ENCODE assay signal across 14 cellular contexts in the genomic region with DNA sequence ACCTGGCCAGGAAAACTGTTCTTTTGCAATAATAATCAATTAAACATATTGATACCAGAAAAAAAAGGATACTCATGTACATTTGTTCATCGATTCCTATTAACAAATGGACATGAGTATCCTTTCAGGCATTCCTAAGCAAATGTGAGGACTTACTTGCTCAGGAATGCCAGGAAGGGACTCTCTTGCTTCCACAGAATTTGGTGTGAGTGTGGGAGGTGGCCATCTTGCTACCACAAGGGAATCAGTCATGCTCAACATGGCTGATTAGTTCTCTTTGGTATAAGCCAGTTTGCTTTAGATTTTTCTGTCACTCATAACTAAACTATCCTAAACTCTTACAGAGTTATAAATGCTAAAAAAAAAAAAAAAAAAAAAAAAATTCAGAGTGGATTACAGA.
DNase-seq lines count a peak whose midpoint lies in the region; FAIRE-seq and TF ChIP-seq lines count a peak whose summit lies in the region.
"Had no signal": no experiment of that assay in that cellular context is flagged by ENCODE, and none has a peak within 500 bp of the region (broad histone marks: within the 10 kb centered on the region; RNA-seq: fewer than 3 reads in every experiment).

No MANE protein-coding gene starts in this region.

- H4K20me1 ChIP-seq in H1 (replicated peaks in 1 of 2; ENCODE audit: control insufficient read depth in 1 of 2, insufficient read depth in 2 of 2, low read length in 2 of 2), result no peaks in the 10 kb centered on the region
- H4K20me1 ChIP-seq in osteoblast (ENCODE audit: insufficient read depth, low read length), result no peaks in the 10 kb centered on the region

- H2AK5ac ChIP-seq in H1 (ENCODE audit: low read depth, low read length), result no peak overlapping the region

- H3K4me2 ChIP-seq in H1 (ENCODE audit: insufficient read depth in 1 of 2, low read depth in 2 of 2, low read length in 2 of 2) (no peak overlapping the region), osteoblast (ENCODE audit: insufficient read depth, low read length) (no peak overlapping the region)

- H3K36me3 ChIP-seq in H1 (ENCODE audit: control insufficient read depth in 2 of 4, insufficient read depth in 4 of 4, low read length in 3 of 4) (no peaks in the 10 kb centered on the region), osteoblast (ENCODE audit: insufficient read depth, low read length) (no peaks in the 10 kb centered on the region)
- H3K36me3 ChIP-seq: BE2C had no signal

- H3K79me1 ChIP-seq in H1 (ENCODE audit: low read depth, low read length), result no peaks in the 10 kb centered on the region

- CTCF ChIA-PET in H1 (lab: Charles Lee; ENCODE audit: partially characterized antibody), result no interaction called here

- H3K27me3 ChIP-seq in H1 (replicated peaks in 1 of 4; ENCODE audit: control insufficient read depth in 3 of 4, extremely low read depth in 1 of 4, insufficient read depth in 3 of 4, low read length in 3 of 4) (no peaks in the 10 kb centered on the region), osteoblast (ENCODE audit: insufficient read depth, low read length) (no peaks in the 10 kb centered on the region)
- H3K27me3 ChIP-seq: BE2C had no signal

- H2BK5ac ChIP-seq in H1 (ENCODE audit: low read depth, low read length), result no peak overlapping the region

- H3K23me2 ChIP-seq in H1 (ENCODE audit: low read depth, low read length), result no peaks in the 10 kb centered on the region

- H2BK15ac ChIP-seq in H1 (ENCODE audit: low read length), result no peak overlapping the region

- H3K4me1 ChIP-seq in H1 (replicated peaks in 1 of 4; ENCODE audit: control insufficient read depth in 3 of 4, insufficient read depth in 4 of 4, low read length in 3 of 4) (no peaks in the 10 kb centered on the region), osteoblast (ENCODE audit: insufficient read depth, low read length) (peaks cover 11% of the 10 kb centered on the region)
- H3K4me1 ChIP-seq: BE2C had no signal

- H3K14ac ChIP-seq in H1 (ENCODE audit: insufficient read length), result no peak overlapping the region

- H3K4me3 ChIP-seq in H1 (ENCODE audit: extremely low read depth in 1 of 4, insufficient read depth in 2 of 4, low read depth in 3 of 4, low read length in 4 of 4) (no peak overlapping the region), osteoblast (ENCODE audit: insufficient read depth, low read length) (no peak overlapping the region)

- TF ChIP-seq RAD21 in H1 (IDR thresholded peaks at IDR 0.05 in 1 of 2, conservative IDR thresholded peaks at IDR 0.05 in 1 of 2; ENCODE audit: low read depth in 2 of 2, low read length in 2 of 2), result no peak

- no peak overlapping the region for H3K9ac ChIP-seq in H1 (replicated peaks in 1 of 4; ENCODE audit: extremely low read depth in 1 of 4, low read depth in 3 of 4, low read length in 3 of 4)

- TF ChIP-seq EP300 in H1 (IDR thresholded peaks at IDR 0.05; ENCODE audit: borderline replicate concordance in 1 of 2, low read depth in 2 of 2, low read length in 2 of 2), result no peak

- H3K56ac ChIP-seq in H1 (replicated peaks; ENCODE audit: insufficient read length, low read depth, low read length), result no peak overlapping the region

- no peak for TF ChIP-seq CTCF in H1 (IDR thresholded peaks at IDR 0.05; ENCODE audit: control extremely low read depth in 1 of 3, insufficient read depth in 1 of 3, low read depth in 1 of 3, low read length in 3 of 3)
- TF ChIP-seq CTCF in osteoblast (IDR thresholded peaks at IDR 0.05; ENCODE audit: extremely low read depth, low read depth, low read length), result no peak

- H2BK120ac ChIP-seq in H1 (replicated peaks; ENCODE audit: low read depth, low read length), result no peak overlapping the region

- no peak overlapping the region for H3K23ac ChIP-seq in H1 (ENCODE audit: insufficient read length)

- H2BK12ac ChIP-seq in H1 (ENCODE audit: low read depth, low read length), result no peak overlapping the region

- 0 out of 4 replicates have a peak, but pooled peaks cover 3 to 7% of the 10 kb centered on the region in 2 experiments for H3K9me3 ChIP-seq in H1 (ENCODE audit: insufficient read depth in 2 of 2, low read depth in 1 of 2, low read length in 1 of 2)
- H3K9me3 ChIP-seq in osteoblast (ENCODE audit: low read depth, low read length), result no peaks in the 10 kb centered on the region
- H3K9me3 ChIP-seq: BE2C had no signal

- H4K8ac ChIP-seq in H1 (ENCODE audit: extremely low read depth, insufficient read depth, low read length), result no peak overlapping the region

- TF ChIP-seq POLR2A in H1 (IDR thresholded peaks at IDR 0.05; ENCODE audit: control extremely low read depth in 1 of 2, low read depth in 2 of 2, low read length in 2 of 2), result no peak

- H3K18ac ChIP-seq in H1 (ENCODE audit: extremely low read depth, low read length), result no peak overlapping the region

- H3K4ac ChIP-seq in H1 (replicated peaks; ENCODE audit: insufficient read length, low read depth, low read length), result no peak overlapping the region

- H3K27ac ChIP-seq in H1 (ENCODE audit: low read depth, low read length), result no peak overlapping the region
- peak overlapping the region; percentile 30 for H3K27ac ChIP-seq in osteoblast (ENCODE audit: low read depth, low read length)

- POLR2A ChIA-PET in H1 (lab: Charles Lee; ENCODE audit: partially characterized antibody), result no interaction called here

- no peak overlapping the region for H4K91ac ChIP-seq in H1 (replicated peaks; ENCODE audit: insufficient read length, low read length)

- FAIRE-seq in H1 (lab: Jason Lieb, UNC), result no peak

- DNase-seq in COLO829 (ENCODE audit: low spot score), result peak; percentile 14
- DNase-seq in M059J (ENCODE audit: low read depth), result peak; percentile 50
- DNase-seq in H1 (ENCODE audit: low read depth in 1 of 2, low spot score in 2 of 2), result no peak
- peak; percentile 30 for DNase-seq in osteoblast (ENCODE audit: insufficient read length, low spot score, missing footprints)
- no peak for DNase-seq in NCI-H2081 treated with DMSO at 0.1 percent for 48 hours (lab: John Stamatoyannopoulos, UW)
- DNase-seq in islet precursor cell, result no peak
- DNase-seq in NCI-H1930 (lab: John Stamatoyannopoulos, UW), result no peak
- DNase-seq: ACHN; BE2C; CD8-positive, alpha-beta memory T cell; DMS 273 treated with DMSO at 0.1 percent for 48 hours; H9; NCI-H1048; NCI-H446 had no signal

- 56% methylated on average over 1 of the region's 1 CpG; no CpG with 5 or more reads in 1 of the 2 experiments for WGBS in H1 (ENCODE audit: extremely low coverage in 1 of 2, insufficient coverage in 1 of 2, insufficient read length in 1 of 2, insufficient replicate concordance in 2 of 2, low coverage in 1 of 2, low lambda C conversion rate in 2 of 2, missing lambda C conversion rate in 1 of 2), 2 experiments

- H2BK20ac ChIP-seq in H1 (ENCODE audit: low read length), result no peak overlapping the region

- H2AFZ ChIP-seq in H1 (ENCODE audit: low read length) (no peak overlapping the region), osteoblast (ENCODE audit: low read length) (no peak overlapping the region)

- H3K79me2 ChIP-seq in H1 (ENCODE audit: control insufficient read depth in 1 of 2, insufficient read depth in 2 of 2, low read length in 2 of 2), result no peaks in the 10 kb centered on the region
- H3K79me2 ChIP-seq in osteoblast (ENCODE audit: insufficient read depth, low read length), result no peaks in the 10 kb centered on the region

- no peak overlapping the region for H4K5ac ChIP-seq in H1 (ENCODE audit: insufficient read length, low read depth, low read length)

TF ChIP-seq in H1, 55 proteins besides CTCF, POLR2A, EP300 and RAD21:
- no peak for TF ChIP-seq SAP30 (IDR thresholded peaks at IDR 0.05; ENCODE audit: insufficient read depth, insufficient replicate concordance, low read length)
- TF ChIP-seq YY1 (IDR thresholded peaks at IDR 0.05; ENCODE audit: low read depth, low read length), result peak; percentile 31; the same call in 1 of the 2 replicates

Comparison
In these comparisons a context has a peak if more than half of its experiments do, and no peak if none do; other contexts are left out.
1. DNase-seq: peak in COLO829 (single experiment), M059J (single experiment) and osteoblast (single experiment); none in H1 (0 of 2), NCI-H2081 treated with DMSO at 0.1 percent for 48 hours (single experiment), islet precursor cell (single experiment) and NCI-H1930 (0 of 2).